8 cellular contexts compared by ENCODE assay signal in the genomic region with DNA sequence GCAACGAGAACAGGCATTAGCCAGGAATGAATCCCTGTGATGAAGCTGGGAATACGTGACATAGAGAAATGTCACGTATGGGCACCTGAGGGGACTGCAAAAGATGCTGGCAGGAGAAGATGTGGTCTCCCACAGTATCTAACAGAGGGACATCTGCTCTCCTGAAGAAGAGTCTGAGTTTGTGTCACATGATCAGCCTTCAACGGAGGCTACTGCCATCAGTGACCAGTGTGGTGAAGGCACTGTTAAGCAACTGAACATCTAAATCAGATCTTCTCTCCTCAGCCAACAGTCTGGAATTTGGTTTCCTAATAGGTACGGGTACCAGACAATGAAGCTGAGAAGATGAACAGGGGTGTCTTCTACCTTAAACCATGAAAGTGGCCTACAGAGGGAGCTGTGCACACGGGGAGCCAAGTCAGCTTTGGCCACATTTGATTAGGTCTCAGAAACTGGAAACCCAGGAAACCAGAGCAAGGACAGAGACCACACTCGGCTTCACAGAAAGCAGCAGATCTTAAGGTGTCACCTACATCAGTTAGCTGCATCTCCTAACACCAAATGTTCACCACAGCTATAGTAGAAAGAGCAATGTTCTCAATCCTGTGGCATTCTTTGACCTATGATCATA. TPM values are rescaled to one million over a fixed set of nuclear protein-coding genes. Genes with fewer than 3 reads are reported as not detected.
DNase-seq lines count a peak whose midpoint lies in the region; ATAC-seq and TF ChIP-seq lines count a peak whose summit lies in the region.

No MANE protein-coding gene starts in this region.

- no peaks in the 10 kb centered on the region for H3K9me3 Mint-ChIP-seq in neural progenitor cell

- no peaks in the 10 kb centered on the region for H3F3A ChIP-seq in neural progenitor cell (ENCODE audit: low read depth)

- H3K36me3 ChIP-seq in effector memory CD4-positive, alpha-beta T cell (ENCODE audit: control insufficient read depth, insufficient read depth, low read length): peaks cover 34% of the 10 kb centered on the region
- H3K36me3 ChIP-seq in neural progenitor cell: no peaks in the 10 kb centered on the region

- peaks cover 15% of the 10 kb centered on the region for H3K4me1 ChIP-seq in effector memory CD4-positive, alpha-beta T cell (ENCODE audit: control insufficient read depth, insufficient read depth, low read length, poor library complexity, severe bottlenecking)
- H3K4me1 ChIP-seq in neural progenitor cell: no peaks in the 10 kb centered on the region

- no peak for DNase-seq in AG04450 (ENCODE audit: low read depth, low spot score)
- DNase-seq in activated CD4-positive, alpha-beta T cell treated with anti-CD3 and anti-CD28 coated beads for 48 hours: peak; percentile 74
- DNase-seq in effector memory CD4-positive, alpha-beta T cell: peak; percentile 40 to 56 (median 46)
- DNase-seq in neural progenitor cell (ENCODE audit: low spot score): peak; percentile 68
- no peak for DNase-seq in dedifferentiated amniotic fluid mesenchymal stem cell (ENCODE audit: extremely low spot score)

- H3K27ac Mint-ChIP-seq in neural progenitor cell: no peak overlapping the region

- peak; percentile 58 for TF ChIP-seq CTCF in AG04450 (IDR thresholded peaks at IDR 0.05; ENCODE audit: low read depth, low read length)
- peak; percentile 65 for TF ChIP-seq CTCF in neural progenitor cell (IDR thresholded peaks at IDR 0.05)

- H2AFZ ChIP-seq in neural progenitor cell (replicated peaks): no peak overlapping the region

- H3K27me3 Mint-ChIP-seq in neural progenitor cell (ENCODE audit: insufficient read depth, low read depth): no peaks in the 10 kb centered on the region

- H3K4me3 ChIP-seq in AG04450 (ENCODE audit: low read depth, low read length) (no peak overlapping the region), neural progenitor cell (no peak overlapping the region)
- H3K4me3 ChIP-seq in effector memory CD4-positive, alpha-beta T cell (ENCODE audit: insufficient read depth, low read depth, low read length, poor library complexity, severe bottlenecking): no peak overlapping the region

- CTCF ChIA-PET in AG04450 (lab: Charles Lee): interaction anchor here (0.5 to 6.8 kb wide), 18 partner anchors 12 to 479 kb away, joined by 3 to 88 read pairs (median 4); partner anchors contain the start of gene CNEP1R1

- no peak overlapping the region for H3K9ac ChIP-seq in neural progenitor cell

- peaks cover 34% of the 10 kb centered on the region for H3K36me3 Mint-ChIP-seq in neural progenitor cell

- peaks cover 17% of the 10 kb centered on the region for H4K20me1 ChIP-seq in neural progenitor cell (ENCODE audit: low read depth)

- H3K27ac ChIP-seq in AG04450 (ENCODE audit: low read depth, low read length): no peak overlapping the region
- peak overlapping the region; percentile 31 for H3K27ac ChIP-seq in effector memory CD4-positive, alpha-beta T cell (ENCODE audit: insufficient read depth, low read length, poor library complexity, severe bottlenecking)
- H3K27ac ChIP-seq in neural progenitor cell: no peak overlapping the region

- H3K79me2 ChIP-seq in neural progenitor cell (ENCODE audit: low read depth): peaks cover 9% of the 10 kb centered on the region

- peaks cover 10% of the 10 kb centered on the region for H3K4me1 Mint-ChIP-seq in neural progenitor cell

- no peak overlapping the region for H3K4me2 ChIP-seq in neural progenitor cell

- H3K4me3 Mint-ChIP-seq in neural progenitor cell: no peak overlapping the region

- H3K9me3 ChIP-seq in AG04450 (ENCODE audit: control insufficient read depth, insufficient read depth, low read length) (no peaks in the 10 kb centered on the region), neural progenitor cell (ENCODE audit: low read depth) (no peaks in the 10 kb centered on the region)
- no peaks in the 10 kb centered on the region for H3K9me3 ChIP-seq in effector memory CD4-positive, alpha-beta T cell (ENCODE audit: control insufficient read depth, low read length)

- H3K27me3 ChIP-seq in AG04450 (ENCODE audit: control insufficient read depth, insufficient read depth, low read length): no peaks in the 10 kb centered on the region
- no peaks in the 10 kb centered on the region for H3K27me3 ChIP-seq in effector memory CD4-positive, alpha-beta T cell (replicated peaks; ENCODE audit: control insufficient read depth, insufficient read depth, low read length, poor library complexity, severe bottlenecking)
- no peaks in the 10 kb centered on the region for H3K27me3 ChIP-seq in neural progenitor cell

- peak; percentile 52 for ATAC-seq in GM18519 (IDR thresholded peaks at IDR 0.05; ENCODE audit: low FRiP score, unreplicated experiment)
- peak; percentile 55 for ATAC-seq in HG03457 (IDR thresholded peaks at IDR 0.05; ENCODE audit: unreplicated experiment)
- no peak for ATAC-seq in GM21515 (IDR thresholded peaks at IDR 0.05; ENCODE audit: unreplicated experiment)

- POLR2A ChIA-PET in AG04450 (lab: Yijun Ruan, JAX): no interaction called here

RNA-seq across cellular contexts. Expression of gene BRD7, which starts 41.8 kb away (rescaled TPM):
- 49.2 and 69.2 TPM in 2 replicates for polyA plus RNA-seq in AG04450 (2011; rRNA removed)
- 30.3 and 36.3 TPM in 2 replicates for polyA minus RNA-seq in AG04450 (2011; rRNA and poly(A)+ RNA removed)
- 112 and 164 TPM in 2 replicates for total RNA-seq in neural progenitor cell (ENCODE audit: low replicate concordance)

Comparison
In these comparisons a context has a peak if more than half of its experiments do, and no peak if none do; other contexts are left out.
1. DNase-seq: peak in activated CD4-positive, alpha-beta T cell treated with anti-CD3 and anti-CD28 coated beads for 48 hours (single experiment), effector memory CD4-positive, alpha-beta T cell (3 of 3) and neural progenitor cell (single experiment); none in AG04450 (single experiment) and dedifferentiated amniotic fluid mesenchymal stem cell (single experiment).